7 cellular contexts compared by ENCODE assay signal in the genomic region with DNA sequence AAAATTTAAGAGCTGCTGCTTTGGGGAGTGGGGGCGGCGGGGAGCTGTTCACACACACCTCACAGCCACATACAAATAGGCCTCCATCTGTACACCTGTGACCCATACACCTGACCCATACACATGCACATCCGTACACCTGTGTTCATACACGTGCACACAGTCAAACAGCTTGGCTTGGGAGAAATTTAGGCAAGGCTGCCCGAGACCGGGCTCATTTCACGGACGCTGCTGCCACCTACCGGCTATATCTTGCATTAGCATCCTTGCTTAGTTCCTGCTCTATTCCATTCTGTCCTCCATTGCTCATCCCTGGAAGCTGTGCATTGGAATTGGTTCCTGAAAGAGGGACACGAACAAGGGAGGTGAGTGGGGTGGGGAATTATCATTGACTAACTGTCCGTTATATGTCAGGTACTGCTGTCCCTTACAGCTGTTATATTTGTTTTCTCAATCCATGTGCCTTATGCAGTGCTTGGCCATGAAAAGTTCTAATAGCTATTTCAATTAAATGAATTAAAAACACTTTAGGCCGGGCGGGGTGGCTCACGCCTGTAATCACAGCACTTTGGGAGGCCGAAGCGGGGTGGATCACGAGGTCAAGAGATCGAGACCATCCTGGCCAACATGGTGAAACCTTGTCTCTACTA. TPM values are rescaled to one million over a fixed set of nuclear protein-coding genes. Genes with fewer than 3 reads are reported as not detected.
DNase-seq lines count a peak whose midpoint lies in the region; ATAC-seq, FAIRE-seq and TF ChIP-seq lines count a peak whose summit lies in the region.

No MANE protein-coding gene starts in this region.

- H3K9me3 Mint-ChIP-seq in type B pancreatic cell: no peaks in the 10 kb centered on the region

- H3K27ac ChIP-seq in gastroesophageal sphincter (no peak overlapping the region), pancreas (no peak overlapping the region)

- FAIRE-seq in GM12891 (lab: Jason Lieb, UNC) (peak; percentile 99), pancreas (lab: Jason Lieb, UNC) (no peak)

- no peaks in the 10 kb centered on the region for H3K9me3 ChIP-seq in gastroesophageal sphincter
- no peaks in the 10 kb centered on the region for H3K9me3 ChIP-seq in pancreas

- intact Hi-C loops in pancreas (cut with DNase I): loop anchor here in 2 of 3 donors (5.0 to 10.0 kb wide), 2 partner anchors 82 to 95 kb away; no protein-coding TSS in a partner anchor

- no peak for TF ChIP-seq EP300 in gastroesophageal sphincter (IDR thresholded peaks at IDR 0.05)

- H3K4me1 Mint-ChIP-seq in type B pancreatic cell (ENCODE audit: unreplicated experiment): peaks cover 13% of the 10 kb centered on the region

- in situ Hi-C loops in SK-MEL-5 (cut with HindIII; ENCODE audit: low pct_unique_long_range_greater_than_20kb, low sequenced_read_pairs): no loop called here

- DNase-seq in GM12891 (ENCODE audit: insufficient read length, low spot score) (peak; percentile 58), MV-4-11 (lab: John Stamatoyannopoulos, UW) (peak; percentile 29), SK-MEL-5 (ENCODE audit: low read depth, low spot score) (peak; percentile 78), pancreas (peak; percentile 67 to 88 (median 78)), type B pancreatic cell (ENCODE audit: extremely low spot score, unreplicated experiment) (peak; percentile 84)
- peak; percentile 91 for DNase-seq in activated effector memory CD4-positive, alpha-beta T cell treated with anti-CD3 and anti-CD28 coated beads, Interleukin-2, amount 50 U/mL, for 16 hours

- peaks cover 3% of the 10 kb centered on the region for H3K27me3 Mint-ChIP-seq in type B pancreatic cell

- H3K36me3 Mint-ChIP-seq in type B pancreatic cell: no peaks in the 10 kb centered on the region

- peak overlapping the region; percentile 52 for H3K27ac Mint-ChIP-seq in type B pancreatic cell

- H3K4me1 ChIP-seq in gastroesophageal sphincter (peaks cover 0 to 5% (median 0%) of the 10 kb centered on the region in 3 donors), pancreas (no peaks in the 10 kb centered on the region)

- H3K4me3 ChIP-seq in gastroesophageal sphincter (no peak overlapping the region), pancreas (no peak overlapping the region)

- WGBS in gastroesophageal sphincter (ENCODE audit: low coverage in 1 of 2), 2 donors: 11 to 28% methylated on average over 14 to 15 of the region's 18 CpGs
- 11 to 14% methylated on average over 18 of the region's 18 CpGs for WGBS in pancreas, 2 donors

- TF ChIP-seq POLR2A in GM12891 (IDR thresholded peaks at IDR 0.05; ENCODE audit: low read depth, low read length): no peak
- no peak for TF ChIP-seq POLR2A in gastroesophageal sphincter (IDR thresholded peaks at IDR 0.05)

- H3K36me3 ChIP-seq in gastroesophageal sphincter (no peaks in the 10 kb centered on the region), pancreas (no peaks in the 10 kb centered on the region)

- H3K27me3 ChIP-seq in gastroesophageal sphincter (peaks cover 21% of the 10 kb centered on the region), pancreas (no peaks in the 10 kb centered on the region)

- no peak overlapping the region for H3K4me3 Mint-ChIP-seq in type B pancreatic cell

- ATAC-seq in gastroesophageal sphincter (peak; percentile 63), pancreas (peak; percentile 82 to 90 (median 88))

- TF ChIP-seq CTCF in gastroesophageal sphincter (IDR thresholded peaks at IDR 0.05) (peak in 3 of 4 experiments; percentile 87 to 95 (median 90)), pancreas (IDR thresholded peaks at IDR 0.05) (peak; percentile 74 to 90 (median 86)), type B pancreatic cell (conservative IDR thresholded peaks at IDR 0.05) (peak; percentile 98)

TF ChIP-seq in GM12891, 5 proteins besides CTCF, POLR2A, EP300 and RAD21:
- TF ChIP-seq PAX5 (IDR thresholded peaks at IDR 0.05; ENCODE audit: insufficient read depth, low read length, severe bottlenecking): no peak
- TF ChIP-seq POLR2AphosphoS5 (IDR thresholded peaks at IDR 0.05; ENCODE audit: low read depth, low read length): no peak
- TF ChIP-seq POU2F2 (IDR thresholded peaks at IDR 0.05; ENCODE audit: low read depth, low read length): 0 out of 2 replicates have a peak, but pooled peaks have one; percentile 49
- no peak for TF ChIP-seq SPI1 (IDR thresholded peaks at IDR 0.05; ENCODE audit: low read depth, low read length)
TF ChIP-seq in GM12891: peak in this region for 1.

RNA-seq across cellular contexts. Expression of gene EPB41, which starts 37.1 kb away (rescaled TPM):
- 4.6 TPM for polyA plus RNA-seq in GM12891 (2012; ENCODE audit: low read depth, missing spikeins)
- 26.3 and 29.7 TPM in 2 replicates for total RNA-seq in SK-MEL-5 (2014; rRNA removed; shearing (Covaris generic))
- 19.7 and 21.9 TPM in 2 replicates for polyA plus RNA-seq in SK-MEL-5 (2015; cell fraction: cytosol; rRNA removed)
- 18.6 and 20.7 TPM in 2 replicates for polyA plus RNA-seq in SK-MEL-5 (2015; cell fraction: nucleus; rRNA removed)
- 10 to 100 TPM; 16.7 to 30.8 (median 21.7) TPM for total RNA-seq in gastroesophageal sphincter
- total RNA-seq in pancreas: 10 to 100 TPM; 19.3 to 39.8 (median 26.3) TPM
- 10 to 100 TPM in 1 of 2 donors, 1 to 10 TPM in 1; 9.1 to 12.3 TPM for polyA plus RNA-seq in pancreas
- total RNA-seq in type B pancreatic cell (ENCODE audit: low replicate concordance): 76.1 and 82.9 TPM in 2 replicates

Comparison
In these comparisons a context has a peak if more than half of its experiments do, and no peak if none do; other contexts are left out.
1. DNase-seq: peak in every context shown above with its lines; median percentile 91 in activated effector memory CD4-positive, alpha-beta T cell treated with anti-CD3 and anti-CD28 coated beads, Interleukin-2, amount 50 U/mL, for 16 hours; 84 in type B pancreatic cell; 78 in SK-MEL-5; 78 in pancreas; 58 in GM12891; 29 in MV-4-11.